ENCODE assay signal across 2 cellular contexts in genomic region chr2:230850358-230850658, GRCh38.
TF ChIP-seq lines count a peak whose summit lies in the region.

No MANE protein-coding gene starts in this region.

TF ChIP-seq in HCT116, 20 proteins besides CTCF, POLR2A, EP300 and RAD21 (continued from another document):
- TF ChIP-seq ELF1 (IDR thresholded peaks at IDR 0.05; ENCODE audit: borderline replicate concordance, low read depth) (no peak), YY1 (IDR thresholded peaks at IDR 0.05; ENCODE audit: extremely low read depth, insufficient replicate concordance, low read depth, low read length) (no peak), EGR1 (IDR thresholded peaks at IDR 0.05; ENCODE audit: low read depth) (no peak), SP1 (IDR thresholded peaks at IDR 0.05; ENCODE audit: low read depth) (no peak), CEBPB (IDR thresholded peaks at IDR 0.05; ENCODE audit: low read depth) (no peak), POLR2AphosphoS5 (IDR thresholded peaks at IDR 0.05; ENCODE audit: low read depth, low read length) (no peak), JUND (IDR thresholded peaks at IDR 0.05) (no peak), TCF7L2 (IDR thresholded peaks at IDR 0.05; ENCODE audit: borderline replicate concordance, extremely low read depth, insufficient read depth, insufficient read length) (no peak), ATF3 (IDR thresholded peaks at IDR 0.05) (no peak)
- TF ChIP-seq, protein P1, sequence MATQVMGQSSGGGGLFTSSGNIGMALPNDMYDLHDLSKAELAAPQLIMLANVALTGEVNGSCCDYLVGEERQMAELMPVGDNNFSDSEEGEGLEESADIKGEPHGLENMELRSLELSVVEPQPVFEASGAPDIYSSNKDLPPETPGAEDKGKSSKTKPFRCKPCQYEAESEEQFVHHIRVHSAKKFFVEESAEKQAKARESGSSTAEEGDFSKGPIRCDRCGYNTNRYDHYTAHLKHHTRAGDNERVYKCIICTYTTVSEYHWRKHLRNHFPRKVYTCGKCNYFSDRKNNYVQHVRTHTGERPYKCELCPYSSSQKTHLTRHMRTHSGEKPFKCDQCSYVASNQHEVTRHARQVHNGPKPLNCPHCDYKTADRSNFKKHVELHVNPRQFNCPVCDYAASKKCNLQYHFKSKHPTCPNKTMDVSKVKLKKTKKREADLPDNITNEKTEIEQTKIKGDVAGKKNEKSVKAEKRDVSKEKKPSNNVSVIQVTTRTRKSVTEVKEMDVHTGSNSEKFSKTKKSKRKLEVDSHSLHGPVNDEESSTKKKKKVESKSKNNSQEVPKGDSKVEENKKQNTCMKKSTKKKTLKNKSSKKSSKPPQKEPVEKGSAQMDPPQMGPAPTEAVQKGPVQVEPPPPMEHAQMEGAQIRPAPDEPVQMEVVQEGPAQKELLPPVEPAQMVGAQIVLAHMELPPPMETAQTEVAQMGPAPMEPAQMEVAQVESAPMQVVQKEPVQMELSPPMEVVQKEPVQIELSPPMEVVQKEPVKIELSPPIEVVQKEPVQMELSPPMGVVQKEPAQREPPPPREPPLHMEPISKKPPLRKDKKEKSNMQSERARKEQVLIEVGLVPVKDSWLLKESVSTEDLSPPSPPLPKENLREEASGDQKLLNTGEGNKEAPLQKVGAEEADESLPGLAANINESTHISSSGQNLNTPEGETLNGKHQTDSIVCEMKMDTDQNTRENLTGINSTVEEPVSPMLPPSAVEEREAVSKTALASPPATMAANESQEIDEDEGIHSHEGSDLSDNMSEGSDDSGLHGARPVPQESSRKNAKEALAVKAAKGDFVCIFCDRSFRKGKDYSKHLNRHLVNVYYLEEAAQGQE (IDR thresholded peaks at IDR 0.05; ENCODE audit: low read depth) = no peak

TF ChIP-seq in WTC11, 78 proteins besides CTCF, POLR2A, EP300 and RAD21 (continued from another document):
- TF ChIP-seq, protein P2, sequence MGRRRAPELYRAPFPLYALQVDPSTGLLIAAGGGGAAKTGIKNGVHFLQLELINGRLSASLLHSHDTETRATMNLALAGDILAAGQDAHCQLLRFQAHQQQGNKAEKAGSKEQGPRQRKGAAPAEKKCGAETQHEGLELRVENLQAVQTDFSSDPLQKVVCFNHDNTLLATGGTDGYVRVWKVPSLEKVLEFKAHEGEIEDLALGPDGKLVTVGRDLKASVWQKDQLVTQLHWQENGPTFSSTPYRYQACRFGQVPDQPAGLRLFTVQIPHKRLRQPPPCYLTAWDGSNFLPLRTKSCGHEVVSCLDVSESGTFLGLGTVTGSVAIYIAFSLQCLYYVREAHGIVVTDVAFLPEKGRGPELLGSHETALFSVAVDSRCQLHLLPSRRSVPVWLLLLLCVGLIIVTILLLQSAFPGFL (CRISPR knock-in tag; IDR thresholded peaks at IDR 0.05; ENCODE audit: borderline replicate concordance) = no peak
- no peak for TF ChIP-seq NFYB (CRISPR knock-in tag; conservative IDR thresholded peaks at IDR 0.05; ENCODE audit: low read depth)
- no peak for TF ChIP-seq OVOL2 (CRISPR knock-in tag; IDR thresholded peaks at IDR 0.05; ENCODE audit: borderline replicate concordance)
- no peak for TF ChIP-seq USF2 (CRISPR knock-in tag; IDR thresholded peaks at IDR 0.05)
- no peak for TF ChIP-seq NFE2L1 (CRISPR knock-in tag; IDR thresholded peaks at IDR 0.05)
- TF ChIP-seq RELA (CRISPR knock-in tag; IDR thresholded peaks at IDR 0.05; ENCODE audit: borderline replicate concordance) = no peak
- no peak for TF ChIP-seq GTF2I (CRISPR knock-in tag; conservative IDR thresholded peaks at IDR 0.05)
- TF ChIP-seq SP1 (CRISPR knock-in tag; conservative IDR thresholded peaks at IDR 0.05) = no peak
TF ChIP-seq in WTC11: peak in this region for 0.
